ENCODE assay signal across 1 cellular context in genomic region chr1:228166170-228166936, GRCh38.
TF ChIP-seq lines count a peak whose summit lies in the region.

No MANE protein-coding gene starts in this region.

TF ChIP-seq in GM23338, 12 proteins besides CTCF, POLR2A, EP300 and RAD21 (continued from another document):
- no peak for TF ChIP-seq ZNF462 (CRISPR knock-in tag; IDR thresholded peaks at IDR 0.05)
